Comparison of ENCODE assay signal across 21 cellular contexts in genomic region chr5:132887326-132887725, GRCh38. TPM values are rescaled to one million over a fixed set of nuclear protein-coding genes. Genes with fewer than 3 reads are reported as not detected.
"Had no signal": no experiment of that assay in that cellular context is flagged by ENCODE, and none has a peak within 500 bp of the region (broad histone marks: within the 10 kb centered on the region; RNA-seq: fewer than 3 reads in every experiment).

No MANE protein-coding gene starts in this region.

- H3K27me3 ChIP-seq: gastroesophageal sphincter, sigmoid colon, suprapubic skin, upper lobe of left lung had no signal

- H3K4me1 ChIP-seq: gastroesophageal sphincter, psoas muscle, sigmoid colon, suprapubic skin had no signal

- H3K27ac ChIP-seq: gastroesophageal sphincter, psoas muscle, sigmoid colon, SK-N-MC, suprapubic skin had no signal

- ATAC-seq: activated CD4-positive, alpha-beta T cell treated with anti-CD3 and anti-CD28 coated beads for 36 hours; activated CD8-positive, alpha-beta T cell treated with anti-CD3 and anti-CD28 coated beads for 36 hours; activated T-helper 17 cell treated with anti-CD3 and anti-CD28 coated beads, Interleukin-2, amount 50 U/mL, for 72 hours; gastroesophageal sphincter; natural killer cell treated with Interleukin-12 subunit alpha and Interleukin-12 subunit beta and Interleukin-15 and Interleukin-18, amount 100 ng/mL, for 72 hours; psoas muscle; T-cell had no signal

- H3K27me3 Mint-ChIP-seq: activated CD4-positive, alpha-beta T cell treated with anti-CD3 and anti-CD28 coated beads for 36 hours; activated CD8-positive, alpha-beta T cell treated with anti-CD3 and anti-CD28 coated beads for 36 hours; activated T-helper 17 cell treated with anti-CD3 and anti-CD28 coated beads, Interleukin-2, amount 50 U/mL, for 72 hours; natural killer cell treated with Interleukin-12 subunit alpha and Interleukin-12 subunit beta and Interleukin-15 and Interleukin-18, amount 100 ng/mL, for 72 hours; T-cell had no signal

- H3K9me3 Mint-ChIP-seq: activated CD8-positive, alpha-beta T cell treated with anti-CD3 and anti-CD28 coated beads for 36 hours; activated naive CD4-positive, alpha-beta T cell treated with anti-CD3 and anti-CD28 coated beads for 36 hours; activated T-helper 17 cell treated with anti-CD3 and anti-CD28 coated beads, Interleukin-2, amount 50 U/mL, for 72 hours; natural killer cell treated with Interleukin-12 subunit alpha and Interleukin-12 subunit beta and Interleukin-15 and Interleukin-18, amount 100 ng/mL, for 72 hours; T-cell had no signal

- H3K9me3 ChIP-seq: gastroesophageal sphincter, psoas muscle, sigmoid colon, suprapubic skin, upper lobe of left lung had no signal

- H3K4me3 Mint-ChIP-seq: activated CD4-positive, alpha-beta T cell treated with anti-CD3 and anti-CD28 coated beads for 36 hours; activated CD8-positive, alpha-beta T cell treated with anti-CD3 and anti-CD28 coated beads for 36 hours; activated naive CD4-positive, alpha-beta T cell treated with anti-CD3 and anti-CD28 coated beads for 36 hours; activated T-helper 17 cell treated with anti-CD3 and anti-CD28 coated beads, Interleukin-2, amount 50 U/mL, for 72 hours; natural killer cell treated with Interleukin-12 subunit alpha and Interleukin-12 subunit beta and Interleukin-15 and Interleukin-18, amount 100 ng/mL, for 72 hours; T-cell had no signal

- DNase-seq: activated CD4-positive, alpha-beta T cell treated with anti-CD3 and anti-CD28 coated beads for 36 hours; activated CD8-positive, alpha-beta memory T cell treated with anti-CD3 and anti-CD28 coated beads, Interleukin-2, amount 50 U/mL, for 4 hours; activated CD8-positive, alpha-beta T cell treated with anti-CD3 and anti-CD28 coated beads for 36 hours; activated naive CD4-positive, alpha-beta T cell treated with anti-CD3 and anti-CD28 coated beads for 36 hours; amniotic stem cell; effector CD4-positive, alpha-beta T cell; occipital lobe; psoas muscle; sigmoid colon; stimulated activated CD4-positive, alpha-beta T cell treated with anti-CD3 and anti-CD28 coated beads, Interleukin-2, amount 100 ng/mL, for 48 hours; stimulated activated naive CD4-positive, alpha-beta T cell treated with Interleukin-2 at 50 U/mL for 16 hours; T-cell; T1000; upper lobe of left lung had no signal

- H3K4me1 Mint-ChIP-seq: T-cell had no signal

- H3K4me3 ChIP-seq: gastroesophageal sphincter, lung, psoas muscle, sigmoid colon, SK-N-MC, suprapubic skin, upper lobe of left lung had no signal

- H3K27ac Mint-ChIP-seq: activated CD8-positive, alpha-beta T cell treated with anti-CD3 and anti-CD28 coated beads for 36 hours; activated naive CD4-positive, alpha-beta T cell treated with anti-CD3 and anti-CD28 coated beads for 36 hours; activated T-helper 17 cell treated with anti-CD3 and anti-CD28 coated beads, Interleukin-2, amount 50 U/mL, for 72 hours had no signal

RNA-seq across cellular contexts. Expression of gene GDF9, which starts 21.1 kb away (rescaled TPM):
- total RNA-seq: endothelial cell of umbilical vein had no signal
